Comparison of ENCODE assay signal across 21 cellular contexts in genomic region chr19:32367063-32367462, GRCh38.
"Had no signal": no experiment of that assay in that cellular context is flagged by ENCODE, and none has a peak within 500 bp of the region (broad histone marks: within the 10 kb centered on the region; RNA-seq: fewer than 3 reads in every experiment).

No MANE protein-coding gene starts in this region.

- H3K27ac ChIP-seq: colonic mucosa, hepatocyte, neutrophil, sigmoid colon, skin epidermis, stomach, thyroid gland had no signal

- DNase-seq: colonic mucosa; effector CD4-positive, alpha-beta T cell; foreskin melanocyte; head of caudate nucleus; kidney; left cardiac atrium; left ventricle myocardium superior; mesendoderm; naive B cell; posterior cingulate gyrus; sigmoid colon; stimulated activated CD4-positive, alpha-beta T cell treated with anti-CD3 and anti-CD28 coated beads, Interleukin-2, amount 100 ng/mL, for 24 hours; stimulated activated CD4-positive, alpha-beta T cell treated with anti-CD3 and anti-CD28 coated beads, Interleukin-4, amount 100 ng/mL, for 4 hours; stimulated activated naive CD4-positive, alpha-beta T cell; stomach; thyroid gland had no signal

- H3K4me3 ChIP-seq: colonic mucosa, hepatocyte, right atrium auricular region, sigmoid colon, skin epidermis, stomach, thyroid gland had no signal

- H3K36me3 ChIP-seq: colonic mucosa had no signal

- H3K4me1 ChIP-seq: colonic mucosa had no signal

- H3K27ac Mint-ChIP-seq: type B pancreatic cell had no signal

- ATAC-seq: left cardiac atrium, left ventricle myocardium superior had no signal

- H3K27me3 ChIP-seq: colonic mucosa, hepatocyte, neutrophil, right atrium auricular region, sigmoid colon, stomach, thyroid gland had no signal

- H3K4me3 Mint-ChIP-seq: naive B cell, type B pancreatic cell had no signal

- H3K9me3 ChIP-seq: colonic mucosa, neutrophil, right atrium auricular region, sigmoid colon, stomach, thyroid gland had no signal

- H3K27me3 Mint-ChIP-seq: naive B cell, type B pancreatic cell had no signal

- H3K9me3 Mint-ChIP-seq: type B pancreatic cell had no signal
